1 cellular context compared by ENCODE assay signal in the genomic region with DNA sequence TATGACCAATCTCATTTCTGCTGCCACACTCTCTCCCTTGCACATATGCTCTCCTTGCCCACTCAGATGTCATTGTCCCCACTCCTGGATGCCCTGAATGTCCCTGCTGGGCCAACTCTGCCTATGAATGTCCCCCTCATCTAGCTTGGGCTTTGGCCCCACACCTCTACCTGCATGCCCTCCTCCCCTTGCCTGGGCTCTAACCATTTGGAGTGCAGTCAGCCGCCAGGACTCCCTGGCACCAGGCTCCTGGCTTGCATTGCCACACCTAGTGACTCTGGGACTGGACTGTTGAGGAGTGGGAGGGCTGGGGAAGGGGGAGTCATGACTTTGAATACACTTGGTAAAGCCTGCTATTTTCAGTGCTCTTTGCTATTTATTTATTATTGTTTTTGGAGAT.
TF ChIP-seq lines count a peak whose summit lies in the region.

No MANE protein-coding gene starts in this region.

TF ChIP-seq in GM23338, 12 proteins besides CTCF, POLR2A, EP300 and RAD21 (continued from another document):
- TF ChIP-seq, protein P1, sequence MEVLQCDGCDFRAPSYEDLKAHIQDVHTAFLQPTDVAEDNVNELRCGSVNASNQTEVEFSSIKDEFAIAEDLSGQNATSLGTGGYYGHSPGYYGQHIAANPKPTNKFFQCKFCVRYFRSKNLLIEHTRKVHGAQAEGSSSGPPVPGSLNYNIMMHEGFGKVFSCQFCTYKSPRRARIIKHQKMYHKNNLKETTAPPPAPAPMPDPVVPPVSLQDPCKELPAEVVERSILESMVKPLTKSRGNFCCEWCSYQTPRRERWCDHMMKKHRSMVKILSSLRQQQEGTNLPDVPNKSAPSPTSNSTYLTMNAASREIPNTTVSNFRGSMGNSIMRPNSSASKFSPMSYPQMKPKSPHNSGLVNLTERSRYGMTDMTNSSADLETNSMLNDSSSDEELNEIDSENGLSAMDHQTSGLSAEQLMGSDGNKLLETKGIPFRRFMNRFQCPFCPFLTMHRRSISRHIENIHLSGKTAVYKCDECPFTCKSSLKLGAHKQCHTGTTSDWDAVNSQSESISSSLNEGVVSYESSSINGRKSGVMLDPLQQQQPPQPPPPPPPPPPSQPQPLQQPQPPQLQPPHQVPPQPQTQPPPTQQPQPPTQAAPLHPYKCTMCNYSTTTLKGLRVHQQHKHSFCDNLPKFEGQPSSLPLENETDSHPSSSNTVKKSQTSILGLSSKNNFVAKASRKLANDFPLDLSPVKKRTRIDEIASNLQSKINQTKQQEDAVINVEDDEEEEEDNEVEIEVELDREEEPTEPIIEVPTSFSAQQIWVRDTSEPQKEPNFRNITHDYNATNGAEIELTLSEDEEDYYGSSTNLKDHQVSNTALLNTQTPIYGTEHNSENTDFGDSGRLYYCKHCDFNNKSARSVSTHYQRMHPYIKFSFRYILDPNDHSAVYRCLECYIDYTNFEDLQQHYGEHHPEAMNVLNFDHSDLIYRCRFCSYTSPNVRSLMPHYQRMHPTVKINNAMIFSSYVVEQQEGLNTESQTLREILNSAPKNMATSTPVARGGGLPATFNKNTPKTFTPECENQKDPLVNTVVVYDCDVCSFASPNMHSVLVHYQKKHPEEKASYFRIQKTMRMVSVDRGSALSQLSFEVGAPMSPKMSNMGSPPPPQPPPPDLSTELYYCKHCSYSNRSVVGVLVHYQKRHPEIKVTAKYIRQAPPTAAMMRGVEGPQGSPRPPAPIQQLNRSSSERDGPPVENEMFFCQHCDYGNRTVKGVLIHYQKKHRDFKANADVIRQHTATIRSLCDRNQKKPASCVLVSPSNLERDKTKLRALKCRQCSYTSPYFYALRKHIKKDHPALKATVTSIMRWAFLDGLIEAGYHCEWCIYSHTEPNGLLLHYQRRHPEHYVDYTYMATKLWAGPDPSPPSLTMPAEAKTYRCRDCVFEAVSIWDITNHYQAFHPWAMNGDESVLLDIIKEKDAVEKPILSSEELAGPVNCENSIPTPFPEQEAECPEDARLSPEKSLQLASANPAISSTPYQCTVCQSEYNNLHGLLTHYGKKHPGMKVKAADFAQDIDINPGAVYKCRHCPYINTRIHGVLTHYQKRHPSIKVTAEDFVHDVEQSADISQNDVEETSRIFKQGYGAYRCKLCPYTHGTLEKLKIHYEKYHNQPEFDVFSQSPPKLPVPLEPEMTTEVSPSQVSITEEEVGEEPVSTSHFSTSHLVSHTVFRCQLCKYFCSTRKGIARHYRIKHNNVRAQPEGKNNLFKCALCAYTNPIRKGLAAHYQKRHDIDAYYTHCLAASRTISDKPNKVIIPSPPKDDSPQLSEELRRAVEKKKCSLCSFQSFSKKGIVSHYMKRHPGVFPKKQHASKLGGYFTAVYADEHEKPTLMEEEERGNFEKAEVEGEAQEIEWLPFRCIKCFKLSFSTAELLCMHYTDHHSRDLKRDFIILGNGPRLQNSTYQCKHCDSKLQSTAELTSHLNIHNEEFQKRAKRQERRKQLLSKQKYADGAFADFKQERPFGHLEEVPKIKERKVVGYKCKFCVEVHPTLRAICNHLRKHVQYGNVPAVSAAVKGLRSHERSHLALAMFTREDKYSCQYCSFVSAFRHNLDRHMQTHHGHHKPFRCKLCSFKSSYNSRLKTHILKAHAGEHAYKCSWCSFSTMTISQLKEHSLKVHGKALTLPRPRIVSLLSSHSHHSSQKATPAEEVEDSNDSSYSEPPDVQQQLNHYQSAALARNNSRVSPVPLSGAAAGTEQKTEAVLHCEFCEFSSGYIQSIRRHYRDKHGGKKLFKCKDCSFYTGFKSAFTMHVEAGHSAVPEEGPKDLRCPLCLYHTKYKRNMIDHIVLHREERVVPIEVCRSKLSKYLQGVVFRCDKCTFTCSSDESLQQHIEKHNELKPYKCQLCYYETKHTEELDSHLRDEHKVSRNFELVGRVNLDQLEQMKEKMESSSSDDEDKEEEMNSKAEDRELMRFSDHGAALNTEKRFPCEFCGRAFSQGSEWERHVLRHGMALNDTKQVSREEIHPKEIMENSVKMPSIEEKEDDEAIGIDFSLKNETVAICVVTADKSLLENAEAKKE (CRISPR knock-in tag; IDR thresholded peaks at IDR 0.05), result no peak
- TF ChIP-seq EZH2phosphoT487 (IDR thresholded peaks at IDR 0.05; ENCODE audit: unreplicated experiment), result no peak
- TF ChIP-seq, protein P2, sequence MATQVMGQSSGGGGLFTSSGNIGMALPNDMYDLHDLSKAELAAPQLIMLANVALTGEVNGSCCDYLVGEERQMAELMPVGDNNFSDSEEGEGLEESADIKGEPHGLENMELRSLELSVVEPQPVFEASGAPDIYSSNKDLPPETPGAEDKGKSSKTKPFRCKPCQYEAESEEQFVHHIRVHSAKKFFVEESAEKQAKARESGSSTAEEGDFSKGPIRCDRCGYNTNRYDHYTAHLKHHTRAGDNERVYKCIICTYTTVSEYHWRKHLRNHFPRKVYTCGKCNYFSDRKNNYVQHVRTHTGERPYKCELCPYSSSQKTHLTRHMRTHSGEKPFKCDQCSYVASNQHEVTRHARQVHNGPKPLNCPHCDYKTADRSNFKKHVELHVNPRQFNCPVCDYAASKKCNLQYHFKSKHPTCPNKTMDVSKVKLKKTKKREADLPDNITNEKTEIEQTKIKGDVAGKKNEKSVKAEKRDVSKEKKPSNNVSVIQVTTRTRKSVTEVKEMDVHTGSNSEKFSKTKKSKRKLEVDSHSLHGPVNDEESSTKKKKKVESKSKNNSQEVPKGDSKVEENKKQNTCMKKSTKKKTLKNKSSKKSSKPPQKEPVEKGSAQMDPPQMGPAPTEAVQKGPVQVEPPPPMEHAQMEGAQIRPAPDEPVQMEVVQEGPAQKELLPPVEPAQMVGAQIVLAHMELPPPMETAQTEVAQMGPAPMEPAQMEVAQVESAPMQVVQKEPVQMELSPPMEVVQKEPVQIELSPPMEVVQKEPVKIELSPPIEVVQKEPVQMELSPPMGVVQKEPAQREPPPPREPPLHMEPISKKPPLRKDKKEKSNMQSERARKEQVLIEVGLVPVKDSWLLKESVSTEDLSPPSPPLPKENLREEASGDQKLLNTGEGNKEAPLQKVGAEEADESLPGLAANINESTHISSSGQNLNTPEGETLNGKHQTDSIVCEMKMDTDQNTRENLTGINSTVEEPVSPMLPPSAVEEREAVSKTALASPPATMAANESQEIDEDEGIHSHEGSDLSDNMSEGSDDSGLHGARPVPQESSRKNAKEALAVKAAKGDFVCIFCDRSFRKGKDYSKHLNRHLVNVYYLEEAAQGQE (IDR thresholded peaks at IDR 0.05; ENCODE audit: unreplicated experiment), result no peak
- TF ChIP-seq, protein P3, sequence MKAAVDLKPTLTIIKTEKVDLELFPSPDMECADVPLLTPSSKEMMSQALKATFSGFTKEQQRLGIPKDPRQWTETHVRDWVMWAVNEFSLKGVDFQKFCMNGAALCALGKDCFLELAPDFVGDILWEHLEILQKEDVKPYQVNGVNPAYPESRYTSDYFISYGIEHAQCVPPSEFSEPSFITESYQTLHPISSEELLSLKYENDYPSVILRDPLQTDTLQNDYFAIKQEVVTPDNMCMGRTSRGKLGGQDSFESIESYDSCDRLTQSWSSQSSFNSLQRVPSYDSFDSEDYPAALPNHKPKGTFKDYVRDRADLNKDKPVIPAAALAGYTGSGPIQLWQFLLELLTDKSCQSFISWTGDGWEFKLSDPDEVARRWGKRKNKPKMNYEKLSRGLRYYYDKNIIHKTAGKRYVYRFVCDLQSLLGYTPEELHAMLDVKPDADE (IDR thresholded peaks at IDR 0.05), result no peak
- TF ChIP-seq JUNB (IDR thresholded peaks at IDR 0.05; ENCODE audit: unreplicated experiment), result no peak
- TF ChIP-seq ZNF331 (CRISPR knock-in tag; IDR thresholded peaks at IDR 0.05; ENCODE audit: low read depth), result no peak
TF ChIP-seq in GM23338: peak in this region for 0.
